ENCODE assay signal across 8 cellular contexts in genomic region chr12:45543887-45544286, GRCh38.
DNase-seq lines count a peak whose midpoint lies in the region; ATAC-seq, FAIRE-seq and TF ChIP-seq lines count a peak whose summit lies in the region.

No MANE protein-coding gene starts in this region.

- TF ChIP-seq CTCF in AG10803 (conservative IDR thresholded peaks at IDR 0.05; ENCODE audit: low read length): peak; percentile 93
- TF ChIP-seq CTCF in choroid plexus epithelial cell (conservative IDR thresholded peaks at IDR 0.05; ENCODE audit: low read depth, low read length): peak; percentile 93
- TF ChIP-seq CTCF in HepG2 (CRISPR knock-in tag; IDR thresholded peaks at IDR 0.05): peak; percentile 77

- no peak overlapping the region for H3K4me2 ChIP-seq in HepG2 (ENCODE audit: low read depth, low read length)

- no peaks in the 10 kb centered on the region for H3K79me2 ChIP-seq in HepG2 (ENCODE audit: insufficient read depth, low read length)

- peak; percentile 80 for DNase-seq in AG10803 (ENCODE audit: low read depth)
- peak; percentile 46 for DNase-seq in NCI-H1417 treated with DMSO at 0.1 percent for 48 hours (lab: John Stamatoyannopoulos, UW)
- DNase-seq in T1000 (lab: John Stamatoyannopoulos, UW): peak; percentile 93
- peak; percentile 94 for DNase-seq in choroid plexus epithelial cell (ENCODE audit: low read depth)
- peak; percentile 53 for DNase-seq in HepG2 (ENCODE audit: low spot score)
- DNase-seq in stimulated activated CD8-positive, alpha-beta memory T cell treated with anti-CD3 and anti-CD28 coated beads, Interleukin-15, amount 100 ng/mL, for 48 hours (ENCODE audit: low read depth in 2 of 2): peak; percentile 14 to 15

- H3K36me3 ChIP-seq in HepG2 (replicated peaks in 1 of 2; ENCODE audit: control insufficient read depth in 1 of 2, insufficient read depth in 2 of 2, low read length in 2 of 2): no peaks in the 10 kb centered on the region

- CTCF ChIA-PET in HepG2 (lab: Yijun Ruan, JAX; ENCODE audit: low intra/inter-chr PET ratio, low total read pairs): interaction anchor here (1.4 kb wide), 1 partner anchor 182 kb away, joined by 3 read pairs; no protein-coding TSS in a partner anchor

- H3K9me3 ChIP-seq in HepG2 (ENCODE audit: low read length): no peaks in the 10 kb centered on the region

- H3K4me3 ChIP-seq in AG10803 (ENCODE audit: low read length) (no peak overlapping the region), choroid plexus epithelial cell (ENCODE audit: low read depth, low read length) (no peak overlapping the region), HepG2 (replicated peaks in 1 of 3; ENCODE audit: insufficient read depth in 1 of 3, low read depth in 2 of 3, low read length in 3 of 3) (no peak overlapping the region)

- H3K27me3 ChIP-seq in HepG2 (ENCODE audit: control insufficient read depth in 1 of 2, insufficient read depth in 2 of 2, low read length in 2 of 2): peaks cover 0 to 7% of the 10 kb centered on the region in 2 experiments; a peak in 1 of 5 replicates

- peak; percentile 86 for FAIRE-seq in HepG2 (lab: Jason Lieb, UNC)

- 5% methylated on average over 2 of the region's 2 CpGs for WGBS in HepG2 (ENCODE audit: low lambda C conversion rate)

- no peak overlapping the region for H2AFZ ChIP-seq in HepG2 (ENCODE audit: low read length)

- intact Hi-C loops in HepG2 (cut with micrococcal nuclease; ENCODE audit: unreplicated experiment): loop anchor here (2.0 to 5.0 kb wide), 2 partner anchors 181 to 203 kb away; no protein-coding TSS in a partner anchor

- POLR2A ChIA-PET in HepG2 (lab: Yijun Ruan, JAX): interaction anchor here (1.0 kb wide), 1 partner anchor 182 kb away, joined by 3 read pairs; no protein-coding TSS in a partner anchor

- no TSS peak for BruUV-seq in HepG2 (replicated peaks; lab: Mats Ljungman, UMichigan)

- no peak overlapping the region for H3K27ac ChIP-seq in HepG2 (ENCODE audit: extremely low read length, insufficient read depth, low read length)

- in situ Hi-C loops in HepG2 (cut with HindIII; ENCODE audit: extremely low pct_ligation_motif_present, low pct_unique_long_range_greater_than_20kb): loop anchor here (5.0 to 25.0 kb wide), 2 partner anchors 183 to 343 kb away; partner anchors contain the start of gene ARID2

- TF ChIP-seq POLR2A in HepG2 (IDR thresholded peaks at IDR 0.05; ENCODE audit: insufficient read depth in 1 of 2, low read depth in 2 of 2, low read length in 2 of 2): no peak

- TF ChIP-seq RAD21 in HepG2 (CRISPR knock-in tag; IDR thresholded peaks at IDR 0.05): no peak

- no peaks in the 10 kb centered on the region for H4K20me1 ChIP-seq in HepG2 (ENCODE audit: insufficient read depth, low read length)

- H3K9ac ChIP-seq in HepG2 (ENCODE audit: insufficient read depth, low read depth, low read length): no peak overlapping the region

- TF ChIP-seq EP300 in HepG2 (IDR thresholded peaks at IDR 0.05; ENCODE audit: low read depth in 2 of 2, low read length in 2 of 2): no peak
- TF ChIP-seq EP300 in HepG2 (CRISPR knock-in tag; IDR thresholded peaks at IDR 0.05; ENCODE audit: borderline replicate concordance): no peak

- ATAC-seq in GM18498 (IDR thresholded peaks at IDR 0.05; ENCODE audit: unreplicated experiment) (peak; percentile 94), HG02852 (IDR thresholded peaks at IDR 0.05; ENCODE audit: unreplicated experiment) (peak; percentile 68), HepG2 (peak; percentile 88)

- H3K4me1 ChIP-seq in HepG2 (ENCODE audit: insufficient read depth, low read length): no peaks in the 10 kb centered on the region

TF ChIP-seq in HepG2, 621 proteins besides CTCF, POLR2A, EP300 and RAD21 (continues in another document):
- peak; percentile 18 for TF ChIP-seq TEAD3 (CRISPR knock-in tag; optimal IDR thresholded peaks at IDR 0.05; ENCODE audit: borderline replicate concordance)
- TF ChIP-seq, protein P1, sequence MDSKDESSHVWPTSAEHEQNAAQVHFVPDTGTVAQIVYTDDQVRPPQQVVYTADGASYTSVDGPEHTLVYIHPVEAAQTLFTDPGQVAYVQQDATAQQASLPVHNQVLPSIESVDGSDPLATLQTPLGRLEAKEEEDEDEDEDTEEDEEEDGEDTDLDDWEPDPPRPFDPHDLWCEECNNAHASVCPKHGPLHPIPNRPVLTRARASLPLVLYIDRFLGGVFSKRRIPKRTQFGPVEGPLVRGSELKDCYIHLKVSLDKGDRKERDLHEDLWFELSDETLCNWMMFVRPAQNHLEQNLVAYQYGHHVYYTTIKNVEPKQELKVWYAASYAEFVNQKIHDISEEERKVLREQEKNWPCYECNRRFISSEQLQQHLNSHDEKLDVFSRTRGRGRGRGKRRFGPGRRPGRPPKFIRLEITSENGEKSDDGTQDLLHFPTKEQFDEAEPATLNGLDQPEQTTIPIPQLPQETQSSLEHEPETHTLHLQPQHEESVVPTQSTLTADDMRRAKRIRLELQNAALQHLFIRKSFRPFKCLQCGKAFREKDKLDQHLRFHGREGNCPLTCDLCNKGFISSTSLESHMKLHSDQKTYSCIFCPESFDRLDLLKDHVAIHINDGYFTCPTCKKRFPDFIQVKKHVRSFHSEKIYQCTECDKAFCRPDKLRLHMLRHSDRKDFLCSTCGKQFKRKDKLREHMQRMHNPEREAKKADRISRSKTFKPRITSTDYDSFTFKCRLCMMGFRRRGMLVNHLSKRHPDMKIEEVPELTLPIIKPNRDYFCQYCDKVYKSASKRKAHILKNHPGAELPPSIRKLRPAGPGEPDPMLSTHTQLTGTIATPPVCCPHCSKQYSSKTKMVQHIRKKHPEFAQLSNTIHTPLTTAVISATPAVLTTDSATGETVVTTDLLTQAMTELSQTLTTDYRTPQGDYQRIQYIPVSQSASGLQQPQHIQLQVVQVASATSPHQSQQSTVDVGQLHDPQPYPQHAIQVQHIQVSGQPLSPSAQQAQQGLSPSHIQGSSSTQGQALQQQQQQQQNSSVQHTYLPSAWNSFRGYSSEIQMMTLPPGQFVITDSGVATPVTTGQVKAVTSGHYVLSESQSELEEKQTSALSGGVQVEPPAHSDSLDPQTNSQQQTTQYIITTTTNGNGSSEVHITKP (CRISPR knock-in tag; IDR thresholded peaks at IDR 0.05; ENCODE audit: low read depth): 0 out of 2 replicates have a peak, but pooled peaks have one; percentile 25
- peak; percentile 91 for TF ChIP-seq CEBPG (CRISPR knock-in tag; IDR thresholded peaks at IDR 0.05)
- TF ChIP-seq CHCHD3 (CRISPR knock-in tag; IDR thresholded peaks at IDR 0.05): no peak
- TF ChIP-seq STAG1 (CRISPR knock-in tag; IDR thresholded peaks at IDR 0.05): peak; percentile 76
- no peak for TF ChIP-seq ZNF646 (CRISPR knock-in tag; IDR thresholded peaks at IDR 0.05)
- no peak for TF ChIP-seq ZNF615 (CRISPR knock-in tag; IDR thresholded peaks at IDR 0.05; ENCODE audit: borderline replicate concordance)
- TF ChIP-seq KLF11 (CRISPR knock-in tag; IDR thresholded peaks at IDR 0.05): no peak
- TF ChIP-seq ZSCAN29 (CRISPR knock-in tag; conservative IDR thresholded peaks at IDR 0.05): no peak
- TF ChIP-seq ZNF7 (CRISPR knock-in tag; IDR thresholded peaks at IDR 0.05): no peak
- TF ChIP-seq TFAP4 (IDR thresholded peaks at IDR 0.05; ENCODE audit: borderline replicate concordance, low read depth): peak; percentile 71; the same call in 1 of the 2 replicates
- no peak for TF ChIP-seq ZMAT3 (CRISPR knock-in tag; conservative IDR thresholded peaks at IDR 0.05)

Comparison
In these comparisons a context has a peak if more than half of its experiments do, and no peak if none do; other contexts are left out.
1. DNase-seq: peak in every context shown above with its lines; median percentile 94 in choroid plexus epithelial cell; 93 in T1000; 80 in AG10803; 53 in HepG2; 46 in NCI-H1417 treated with DMSO at 0.1 percent for 48 hours; 14 in stimulated activated CD8-positive, alpha-beta memory T cell treated with anti-CD3 and anti-CD28 coated beads, Interleukin-15, amount 100 ng/mL, for 48 hours.